22 cellular contexts compared by ENCODE assay signal in the genomic region with DNA sequence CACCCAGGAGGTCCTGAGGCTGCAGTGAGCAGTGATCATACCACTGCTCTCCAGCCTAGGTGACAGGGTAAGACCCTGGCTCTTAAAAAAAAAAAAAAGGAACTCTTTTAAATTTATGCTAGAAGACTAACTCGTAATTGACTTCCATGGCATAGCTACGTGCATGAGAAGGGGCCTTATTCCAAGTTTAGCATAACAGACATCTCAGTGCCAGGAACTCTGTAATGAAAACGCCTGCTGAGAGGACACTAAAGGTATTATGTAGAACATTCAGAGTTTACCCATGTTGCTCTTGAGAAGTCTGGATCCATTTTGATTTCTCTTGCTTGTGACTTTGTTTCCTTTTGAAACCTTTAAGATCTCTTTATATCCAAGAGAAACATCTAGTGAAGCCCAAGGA.
"Had no signal": no experiment of that assay in that cellular context is flagged by ENCODE, and none has a peak within 500 bp of the region (broad histone marks: within the 10 kb centered on the region; RNA-seq: fewer than 3 reads in every experiment).

No MANE protein-coding gene starts in this region.

- H3K4me3 ChIP-seq: mucosa of descending colon, pancreas, prostate gland, skin epidermis, suprapubic skin, thoracic aorta, tibial artery, upper lobe of right lung had no signal

- H3K36me3 ChIP-seq: pancreas, prostate gland, thoracic aorta, upper lobe of right lung had no signal

- H3K27ac ChIP-seq: pancreas, prostate gland, skin epidermis, suprapubic skin, thoracic aorta, tibial artery, upper lobe of right lung had no signal

- H3K9me3 ChIP-seq: mucosa of descending colon, pancreas, prostate gland, suprapubic skin, thoracic aorta, tibial artery, upper lobe of right lung had no signal

- DNase-seq: head of caudate nucleus; hypothalamus; islet precursor cell; midbrain; mucosa of descending colon; naive thymus-derived CD8-positive, alpha-beta T cell; nucleus accumbens; pancreas; posterior cingulate gyrus; stimulated activated CD4-positive, alpha-beta T cell treated with anti-CD3 and anti-CD28 coated beads, Interleukin-12 subunit alpha, Interleukin-12 subunit beta, amount 100 ng/mL, for 4 hours; stimulated activated CD4-positive, alpha-beta T cell treated with anti-CD3 and anti-CD28 coated beads, Interleukin-4, amount 100 ng/mL, for 24 hours; stimulated activated naive CD4-positive, alpha-beta T cell; tibial artery; trophoblast cell; upper lobe of right lung had no signal

- ATAC-seq: left lobe of liver; mucosa of descending colon; naive thymus-derived CD8-positive, alpha-beta T cell; pancreas; sciatic nerve; stimulated activated effector memory CD8-positive, alpha-beta T cell treated with anti-CD3 and anti-CD28 coated beads, Interleukin-12 subunit alpha, Interleukin-12 subunit beta, amount 100 ng/mL, for 72 hours; upper lobe of right lung had no signal

- H3K27me3 ChIP-seq: pancreas, suprapubic skin, tibial artery, upper lobe of right lung had no signal

- H3K4me1 ChIP-seq: pancreas, prostate gland, suprapubic skin, tibial artery, upper lobe of right lung had no signal
